Comparison of ENCODE assay signal across 18 cellular contexts in the genomic region with DNA sequence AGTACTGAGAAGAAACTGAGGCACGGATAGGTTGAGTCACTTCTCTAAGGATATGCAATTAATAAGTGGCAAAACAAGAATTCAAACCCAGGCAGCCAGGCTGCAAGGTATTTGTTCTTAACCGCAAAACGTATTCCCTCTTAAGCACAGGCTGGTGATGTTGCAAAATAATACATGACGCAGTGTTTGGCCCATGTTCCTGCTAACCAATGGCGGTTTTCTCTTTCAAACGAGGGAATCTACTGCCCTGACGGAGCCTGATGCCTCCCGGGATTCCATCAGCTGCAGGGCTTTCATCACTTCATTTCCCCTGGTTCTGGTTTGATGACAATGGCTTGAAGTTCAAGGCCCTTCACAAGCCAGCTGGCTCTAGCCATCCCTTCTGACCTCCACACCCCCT.
DNase-seq lines count a peak whose midpoint lies in the region; ATAC-seq and TF ChIP-seq lines count a peak whose summit lies in the region.
"Had no signal": no experiment of that assay in that cellular context is flagged by ENCODE, and none has a peak within 500 bp of the region (broad histone marks: within the 10 kb centered on the region; RNA-seq: fewer than 3 reads in every experiment).

No MANE protein-coding gene starts in this region.

- H3K4me3 ChIP-seq in left ventricle myocardium inferior (no peak overlapping the region), fibroblast of villous mesenchyme (ENCODE audit: low read depth, low read length) (no peak overlapping the region)
- H3K4me3 ChIP-seq: HAP-1, SJCRH30 had no signal

- H3K27ac ChIP-seq in left ventricle myocardium inferior (replicated peaks) = no peak overlapping the region
- H3K27ac ChIP-seq: C4-2B, SJCRH30 had no signal

- H3K36me3 Mint-ChIP-seq in activated T-helper 1 cell treated with anti-CD3 and anti-CD28 coated beads, Interleukin-12 subunit alpha, Interleukin-12 subunit beta, Interleukin-2, Interleukin-4 antibody, amounts not matched to agents 30 ng/mL and 10 ng/mL and 1 ng/mL, durations not matched to agents 14 hours and 24 hours and 36 hours (ENCODE audit: low read depth) = no peaks in the 10 kb centered on the region

- no peaks in the 10 kb centered on the region for H3K9me3 ChIP-seq in left ventricle myocardium inferior (replicated peaks)
- H3K9me3 ChIP-seq: HAP-1, SJCRH30 had no signal

- no peak for TF ChIP-seq CTCF in left ventricle myocardium inferior (IDR thresholded peaks at IDR 0.05; ENCODE audit: borderline replicate concordance)
- TF ChIP-seq CTCF in fibroblast of villous mesenchyme (IDR thresholded peaks at IDR 0.05; ENCODE audit: insufficient read depth, low read depth, low read length) = no peak

- H3K4me1 Mint-ChIP-seq in activated T-helper 1 cell treated with anti-CD3 and anti-CD28 coated beads, Interleukin-12 subunit alpha, Interleukin-12 subunit beta, Interleukin-2, Interleukin-4 antibody, amounts not matched to agents 30 ng/mL and 10 ng/mL and 1 ng/mL, durations not matched to agents 14 hours and 24 hours and 36 hours (ENCODE audit: low read depth) = no peaks in the 10 kb centered on the region

- H3K27me3 Mint-ChIP-seq in activated T-helper 1 cell treated with anti-CD3 and anti-CD28 coated beads, Interleukin-12 subunit alpha, Interleukin-12 subunit beta, Interleukin-2, Interleukin-4 antibody, amounts not matched to agents 30 ng/mL and 10 ng/mL and 1 ng/mL, durations not matched to agents 14 hours and 24 hours and 36 hours (ENCODE audit: insufficient read depth) = no peaks in the 10 kb centered on the region

- intact Hi-C loops in Right ventricle myocardium superior (cut with DNase I) = no loop called here
- intact Hi-C loops in left ventricle myocardium inferior (cut with micrococcal nuclease) = no loop called here
- intact Hi-C loops in activated T-helper 1 cell treated with anti-CD3 and anti-CD28 coated beads, Interleukin-12 subunit alpha, Interleukin-12 subunit beta, Interleukin-2, Interleukin-4 antibody, amounts not matched to agents 30 ng/mL and 10 ng/mL and 1 ng/mL, durations not matched to agents 14 hours and 24 hours and 36 hours (cut with micrococcal nuclease) = no loop called here

- H3K9me3 Mint-ChIP-seq in activated T-helper 1 cell treated with anti-CD3 and anti-CD28 coated beads, Interleukin-12 subunit alpha, Interleukin-12 subunit beta, Interleukin-2, Interleukin-4 antibody, amounts not matched to agents 30 ng/mL and 10 ng/mL and 1 ng/mL, durations not matched to agents 14 hours and 24 hours and 36 hours = no peaks in the 10 kb centered on the region

- H3K27me3 ChIP-seq in left ventricle myocardium inferior (ENCODE audit: low read depth) = no peaks in the 10 kb centered on the region

- H3K4me1 ChIP-seq in left ventricle myocardium inferior = peaks cover 16% of the 10 kb centered on the region
- H3K4me1 ChIP-seq: HAP-1, SJCRH30 had no signal

- DNase-seq in Right ventricle myocardium superior = peak; percentile 46
- DNase-seq in left ventricle myocardium inferior = no peak
- DNase-seq in amniotic epithelial cell (ENCODE audit: low read depth) = peak; percentile 99
- DNase-seq in fibroblast of villous mesenchyme (ENCODE audit: low read depth) = peak; percentile 3
- no peak for DNase-seq in NCI-H524 treated with DMSO at 0.1 percent for 48 hours (lab: John Stamatoyannopoulos, UW)
- DNase-seq in activated T-helper 1 cell treated with anti-CD3 and anti-CD28 coated beads, Interleukin-12 subunit alpha, Interleukin-12 subunit beta, Interleukin-2, Interleukin-4 antibody, amounts not matched to agents 30 ng/mL and 10 ng/mL and 1 ng/mL, durations not matched to agents 14 hours and 24 hours and 36 hours (ENCODE audit: low spot score) = no peak
- DNase-seq: DMS 273 treated with DMSO at 0.1 percent for 48 hours; MM.1S; NCI-H1105 treated with DMSO at 0.1 percent for 48 hours; NCI-H187 treated with DMSO at 0.1 percent for 48 hours; NCI-H345; NCI-H526 treated with DMSO at 0.1 percent for 48 hours; NK-92 treated with Interleukin-12 subunit alpha and Interleukin-12 subunit beta, amount 100 ng/mL, for 24 hours; RPMI8226; SJCRH30 had no signal

- no peaks in the 10 kb centered on the region for H3K36me3 ChIP-seq in left ventricle myocardium inferior
- H3K36me3 ChIP-seq: HAP-1, SJCRH30 had no signal

- H3K27ac Mint-ChIP-seq in activated T-helper 1 cell treated with anti-CD3 and anti-CD28 coated beads, Interleukin-12 subunit alpha, Interleukin-12 subunit beta, Interleukin-2, Interleukin-4 antibody, amounts not matched to agents 30 ng/mL and 10 ng/mL and 1 ng/mL, durations not matched to agents 14 hours and 24 hours and 36 hours = no peak overlapping the region

- peak; percentile 34 for ATAC-seq in Right ventricle myocardium superior (ENCODE audit: poor library complexity)
- ATAC-seq in HG02763 (IDR thresholded peaks at IDR 0.05; ENCODE audit: unreplicated experiment) = no peak

- no peak overlapping the region for H3K4me3 Mint-ChIP-seq in activated T-helper 1 cell treated with anti-CD3 and anti-CD28 coated beads, Interleukin-12 subunit alpha, Interleukin-12 subunit beta, Interleukin-2, Interleukin-4 antibody, amounts not matched to agents 30 ng/mL and 10 ng/mL and 1 ng/mL, durations not matched to agents 14 hours and 24 hours and 36 hours

Comparison
In these comparisons a context has a peak if more than half of its experiments do, and no peak if none do; other contexts are left out.
1. DNase-seq: peak in Right ventricle myocardium superior (single experiment), amniotic epithelial cell (single experiment) and fibroblast of villous mesenchyme (single experiment); none in left ventricle myocardium inferior (single experiment), NCI-H524 treated with DMSO at 0.1 percent for 48 hours (single experiment) and activated T-helper 1 cell treated with anti-CD3 and anti-CD28 coated beads, Interleukin-12 subunit alpha, Interleukin-12 subunit beta, Interleukin-2, Interleukin-4 antibody, amounts not matched to agents 30 ng/mL and 10 ng/mL and 1 ng/mL, durations not matched to agents 14 hours and 24 hours and 36 hours (single experiment).